ENCODE assay signal across 21 cellular contexts in the genomic region with DNA sequence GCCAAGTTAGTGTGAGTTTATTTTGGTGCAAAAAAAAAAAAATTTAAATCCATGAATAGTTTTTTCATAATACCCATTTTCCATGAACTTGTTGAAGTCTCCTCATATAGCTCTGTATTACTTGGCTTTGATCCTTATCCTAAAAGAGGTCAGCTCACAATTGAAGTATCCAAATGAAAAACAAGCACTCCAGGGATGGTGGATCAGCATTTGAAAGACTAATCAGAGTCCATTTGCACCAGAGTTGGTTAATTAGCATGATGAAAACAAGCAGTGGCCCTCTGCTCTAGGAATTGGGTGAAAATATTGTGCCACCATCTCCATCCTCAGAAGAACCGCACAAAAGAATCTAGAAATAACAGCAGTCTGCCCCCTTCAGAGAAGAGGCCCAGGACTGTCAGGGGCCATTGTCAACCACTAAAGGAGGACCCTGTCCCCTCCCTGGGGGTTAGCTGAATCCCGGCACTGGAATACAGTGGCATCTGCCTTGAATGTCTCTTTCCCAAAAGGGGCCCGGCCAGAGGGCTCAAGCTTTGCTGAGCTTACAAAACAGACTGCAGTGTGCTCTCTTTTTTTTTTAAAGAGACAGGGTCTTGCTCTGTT. TPM values are rescaled to one million over a fixed set of nuclear protein-coding genes. Genes with fewer than 3 reads are reported as not detected.
DNase-seq lines count a peak whose midpoint lies in the region; ATAC-seq, FAIRE-seq and TF ChIP-seq lines count a peak whose summit lies in the region.
"Had no signal": no experiment of that assay in that cellular context is flagged by ENCODE, and none has a peak within 500 bp of the region (broad histone marks: within the 10 kb centered on the region; RNA-seq: fewer than 3 reads in every experiment).

No MANE protein-coding gene starts in this region.

- no peaks in the 10 kb centered on the region; the same call in 1 of the 2 replicates for H3K79me1 ChIP-seq in H1 (ENCODE audit: low read depth, low read length)

- H3K9me3 Mint-ChIP-seq in stimulated activated memory B cell treated with anti-CD40 and anti-IgM and Interleukin-4, amounts not matched to agents 10 μg/mL and 1 μg/mL and 100 μg/mL, for 72 hours, result no peaks in the 10 kb centered on the region
- H3K9me3 Mint-ChIP-seq: activated CD8-positive, alpha-beta T cell treated with anti-CD3 and anti-CD28 coated beads for 36 hours; activated naive CD4-positive, alpha-beta T cell treated with anti-CD3 and anti-CD28 coated beads, Interleukin-2, amount 50 U/mL, for 24 hours; T-helper 1 cell treated with Interleukin-12 subunit alpha and Interleukin-12 subunit beta and Interleukin-4 antibody, amounts not matched to agents 30 μg/mL and 1 μg/mL, for 36 hours had no signal

- FAIRE-seq in H1 (lab: Jason Lieb, UNC), result no peak

- no peaks in the 10 kb centered on the region for H3K9me3 ChIP-seq in HUES6 (ENCODE audit: control insufficient read depth, insufficient read depth, low read depth, low read length)
- H3K9me3 ChIP-seq in H1 (ENCODE audit: insufficient read depth in 2 of 2, low read depth in 1 of 2, low read length in 1 of 2), result no peaks in the 10 kb centered on the region
- H3K9me3 ChIP-seq: Caco-2, colonic mucosa, stomach had no signal

- peak; percentile 1 for ATAC-seq in GM18502 (IDR thresholded peaks at IDR 0.05; ENCODE audit: poor library complexity, unreplicated experiment)
- ATAC-seq in stimulated activated memory B cell treated with anti-CD40 and anti-IgM and Interleukin-4, amounts not matched to agents 10 μg/mL and 1 μg/mL and 100 μg/mL, for 72 hours, result no peak
- ATAC-seq in HG02852 (IDR thresholded peaks at IDR 0.05; ENCODE audit: unreplicated experiment), result no peak
- no peak for ATAC-seq in GM21528 (IDR thresholded peaks at IDR 0.05; ENCODE audit: low FRiP score, unreplicated experiment)
- ATAC-seq: activated CD8-positive, alpha-beta T cell treated with anti-CD3 and anti-CD28 coated beads for 36 hours had no signal

- CTCF ChIA-PET in H1 (lab: Charles Lee; ENCODE audit: partially characterized antibody), result interaction anchor here (0.6 to 1.5 kb wide), 4 partner anchors 10 to 34 kb away, joined by 3 to 5 read pairs (median 4); no protein-coding TSS in a partner anchor

- no peak overlapping the region for H2BK12ac ChIP-seq in H1 (ENCODE audit: low read depth, low read length)

- H3K14ac ChIP-seq in H1 (ENCODE audit: insufficient read length), result no peak overlapping the region

- no peak for TF ChIP-seq RAD21 in H1 (IDR thresholded peaks at IDR 0.05 in 1 of 2, conservative IDR thresholded peaks at IDR 0.05 in 1 of 2; ENCODE audit: low read depth in 2 of 2, low read length in 2 of 2)

- no peak overlapping the region for H3K18ac ChIP-seq in H1 (ENCODE audit: extremely low read depth, low read length)

- H3K36me3 Mint-ChIP-seq in stimulated activated memory B cell treated with anti-CD40 and anti-IgM and Interleukin-4, amounts not matched to agents 10 μg/mL and 1 μg/mL and 100 μg/mL, for 72 hours, result no peaks in the 10 kb centered on the region

- no peak overlapping the region for H3K56ac ChIP-seq in H1 (replicated peaks; ENCODE audit: insufficient read length, low read depth, low read length)

- H3K9ac ChIP-seq in HUES6 (ENCODE audit: low read length), result no peak overlapping the region
- H3K9ac ChIP-seq in H1 (replicated peaks in 1 of 4; ENCODE audit: extremely low read depth in 1 of 4, low read depth in 3 of 4, low read length in 3 of 4), result no peak overlapping the region

- peak overlapping the region; percentile 92 for H3K27ac Mint-ChIP-seq in stimulated activated memory B cell treated with anti-CD40 and anti-IgM and Interleukin-4, amounts not matched to agents 10 μg/mL and 1 μg/mL and 100 μg/mL, for 72 hours
- H3K27ac Mint-ChIP-seq: activated CD8-positive, alpha-beta T cell treated with anti-CD3 and anti-CD28 coated beads for 36 hours; activated naive CD4-positive, alpha-beta T cell treated with anti-CD3 and anti-CD28 coated beads, Interleukin-2, amount 50 U/mL, for 24 hours; T-helper 1 cell treated with Interleukin-12 subunit alpha and Interleukin-12 subunit beta and Interleukin-4 antibody, amounts not matched to agents 30 μg/mL and 1 μg/mL, for 36 hours had no signal

- no peak for TF ChIP-seq EP300 in H1 (IDR thresholded peaks at IDR 0.05; ENCODE audit: borderline replicate concordance in 1 of 2, low read depth in 2 of 2, low read length in 2 of 2)

- peak overlapping the region; percentile 89 for H3K4me3 Mint-ChIP-seq in stimulated activated memory B cell treated with anti-CD40 and anti-IgM and Interleukin-4, amounts not matched to agents 10 μg/mL and 1 μg/mL and 100 μg/mL, for 72 hours
- H3K4me3 Mint-ChIP-seq: activated CD8-positive, alpha-beta T cell treated with anti-CD3 and anti-CD28 coated beads for 36 hours; activated naive CD4-positive, alpha-beta T cell treated with anti-CD3 and anti-CD28 coated beads, Interleukin-2, amount 50 U/mL, for 24 hours; T-helper 1 cell treated with Interleukin-12 subunit alpha and Interleukin-12 subunit beta and Interleukin-4 antibody, amounts not matched to agents 30 μg/mL and 1 μg/mL, for 36 hours had no signal

- peak in 1 of 2 experiments; percentile 2 for DNase-seq in H1 (ENCODE audit: low read depth in 1 of 2, low spot score in 2 of 2)
- no peak for DNase-seq in NCI-H748 treated with DMSO at 0.1 percent for 48 hours (lab: John Stamatoyannopoulos, UW)
- DNase-seq: activated CD8-positive, alpha-beta T cell treated with anti-CD3 and anti-CD28 coated beads for 36 hours; activated T-cell treated with anti-CD3 and anti-CD28 coated beads, Interleukin-2, amount 50 U/mL, for 48 hours; Caco-2; colonic mucosa; HCEC 1CT; hypothalamus; KBM-7; midbrain; NCI-H1105; NCI-H2107; SHP77; stomach had no signal

- H3K4me1 ChIP-seq in HUES6 (ENCODE audit: control insufficient read depth, insufficient read depth, low read length), result peaks cover 55% of the 10 kb centered on the region
- H3K4me1 ChIP-seq in H1 (replicated peaks in 1 of 4; ENCODE audit: control insufficient read depth in 3 of 4, insufficient read depth in 4 of 4, low read length in 3 of 4), result peaks cover 2 to 12% (median 8%) of the 10 kb centered on the region in 4 experiments
- H3K4me1 ChIP-seq: Caco-2, colonic mucosa had no signal

- H4K5ac ChIP-seq in H1 (ENCODE audit: insufficient read length, low read depth, low read length), result no peak overlapping the region

- TF ChIP-seq CTCF in H1 (IDR thresholded peaks at IDR 0.05; ENCODE audit: control extremely low read depth in 1 of 3, insufficient read depth in 1 of 3, low read depth in 1 of 3, low read length in 3 of 3), result no peak

- H2AK5ac ChIP-seq in H1 (ENCODE audit: low read depth, low read length), result no peak overlapping the region

- H4K8ac ChIP-seq in H1 (ENCODE audit: extremely low read depth, insufficient read depth, low read length), result no peak overlapping the region

- no peak overlapping the region for H2AFZ ChIP-seq in H1 (ENCODE audit: low read length)

- no peak overlapping the region for H3K4ac ChIP-seq in H1 (replicated peaks; ENCODE audit: insufficient read length, low read depth, low read length)

- POLR2A ChIA-PET in H1 (lab: Charles Lee; ENCODE audit: partially characterized antibody), result interaction anchor here (0.6 to 1.3 kb wide), 4 partner anchors 10 to 272 kb away, joined by 3 to 4 read pairs (median 3); no protein-coding TSS in a partner anchor

- H4K20me1 ChIP-seq in H1 (replicated peaks in 1 of 2; ENCODE audit: control insufficient read depth in 1 of 2, insufficient read depth in 2 of 2, low read length in 2 of 2), result no peaks in the 10 kb centered on the region

- H3K4me3 ChIP-seq in HUES6 (ENCODE audit: low read depth, low read length) (no peak overlapping the region; the same call in 1 of the 2 replicates), H1 (ENCODE audit: extremely low read depth in 1 of 4, insufficient read depth in 2 of 4, low read depth in 3 of 4, low read length in 4 of 4) (peak overlapping the region in 1 of 4 experiments; percentile 19; a peak in 1 of 8 replicates)
- H3K4me3 ChIP-seq: colonic mucosa, stomach had no signal

- H3K27ac ChIP-seq in HUES6 (ENCODE audit: low read depth, low read length) (peak overlapping the region; percentile 10; the same call in 1 of the 2 replicates), H1 (ENCODE audit: low read depth, low read length) (no peak overlapping the region)

- H4K91ac ChIP-seq in H1 (replicated peaks; ENCODE audit: insufficient read length, low read length), result no peak overlapping the region

- no peak overlapping the region for H2BK120ac ChIP-seq in H1 (replicated peaks; ENCODE audit: low read depth, low read length)

- no peak overlapping the region for H2BK5ac ChIP-seq in H1 (ENCODE audit: low read depth, low read length)

- peak overlapping the region; percentile 2 to 54; a peak in 2 of 4 replicates for H3K4me2 ChIP-seq in H1 (ENCODE audit: insufficient read depth in 1 of 2, low read depth in 2 of 2, low read length in 2 of 2)

- no peak overlapping the region for H2BK20ac ChIP-seq in H1 (ENCODE audit: low read length)

- no peaks in the 10 kb centered on the region for H3K23me2 ChIP-seq in H1 (ENCODE audit: low read depth, low read length)

- no peaks in the 10 kb centered on the region; a peak in 1 of 4 replicates for H3K79me2 ChIP-seq in H1 (ENCODE audit: control insufficient read depth in 1 of 2, insufficient read depth in 2 of 2, low read length in 2 of 2)

- no peak overlapping the region for H3K23ac ChIP-seq in H1 (ENCODE audit: insufficient read length)

- H3K27me3 Mint-ChIP-seq in stimulated activated memory B cell treated with anti-CD40 and anti-IgM and Interleukin-4, amounts not matched to agents 10 μg/mL and 1 μg/mL and 100 μg/mL, for 72 hours, result no peaks in the 10 kb centered on the region
- H3K27me3 Mint-ChIP-seq: activated CD8-positive, alpha-beta T cell treated with anti-CD3 and anti-CD28 coated beads for 36 hours; activated naive CD4-positive, alpha-beta T cell treated with anti-CD3 and anti-CD28 coated beads, Interleukin-2, amount 50 U/mL, for 24 hours had no signal

- H3K36me3 ChIP-seq in HUES6 (ENCODE audit: control insufficient read depth, insufficient read depth, low read length) (no peaks in the 10 kb centered on the region), H1 (ENCODE audit: control insufficient read depth in 2 of 4, insufficient read depth in 4 of 4, low read length in 3 of 4) (no peaks in the 10 kb centered on the region)
- H3K36me3 ChIP-seq: colonic mucosa, stomach had no signal

- H3K4me1 Mint-ChIP-seq in stimulated activated memory B cell treated with anti-CD40 and anti-IgM and Interleukin-4, amounts not matched to agents 10 μg/mL and 1 μg/mL and 100 μg/mL, for 72 hours, result peaks cover 51% of the 10 kb centered on the region

- TF ChIP-seq POLR2A in H1 (IDR thresholded peaks at IDR 0.05; ENCODE audit: control extremely low read depth in 1 of 2, low read depth in 2 of 2, low read length in 2 of 2), result no peak

- no peak overlapping the region for H2BK15ac ChIP-seq in H1 (ENCODE audit: low read length)

- H3K27me3 ChIP-seq in HUES6 (ENCODE audit: control insufficient read depth, insufficient read depth, low read length), result no peaks in the 10 kb centered on the region; the same call in 1 of the 2 replicates
- H3K27me3 ChIP-seq in H1 (replicated peaks in 1 of 4; ENCODE audit: control insufficient read depth in 3 of 4, extremely low read depth in 1 of 4, insufficient read depth in 3 of 4, low read length in 3 of 4), result no peaks in the 10 kb centered on the region
- H3K27me3 ChIP-seq: colonic mucosa, stomach had no signal

- 0% methylated on average over 2 of the region's 3 CpGs; no CpG with 5 or more reads in 1 of the 2 experiments for WGBS in H1 (ENCODE audit: extremely low coverage in 1 of 2, insufficient coverage in 1 of 2, insufficient read length in 1 of 2, insufficient replicate concordance in 2 of 2, low coverage in 1 of 2, low lambda C conversion rate in 2 of 2, missing lambda C conversion rate in 1 of 2), 2 experiments

RNA-seq across cellular contexts. Expression of a gene that starts 24.7 kb away (rescaled TPM):
- total RNA-seq in H1 (2021; fragmentation: NEBNext Ultra II Directional; extraction: Animal tissue kit (Norgen Biotek cat#: 25700)), result 13.4 and 15.3 TPM in 2 replicates
- polyA plus RNA-seq in H1 (2011; rRNA removed), result 5.3 and 7.2 TPM in 2 replicates
- polyA plus RNA-seq in H1 (2011; cell fraction: cytosol; rRNA removed), result 9.1 TPM
- 16.7 TPM for polyA plus RNA-seq in H1 (2011; cell fraction: nucleus; rRNA removed)
- 16.9 to 20.1 TPM (median 18.7 TPM) in 4 replicates for polyA plus RNA-seq in H1 (2012, experiment 1 of 2)
- polyA plus RNA-seq in H1 (2012, experiment 2 of 2), result 2.9 TPM
- polyA plus RNA-seq in H1 (2013, experiment 1 of 2), result 18.3 TPM
- 19.6 TPM for polyA plus RNA-seq in H1 (2013, experiment 2 of 2)
- 10.0 and 13.4 TPM in 2 replicates for polyA minus RNA-seq in H1 (2011; rRNA and poly(A)+ RNA removed)
- 5.5 TPM for polyA minus RNA-seq in H1 (2011; cell fraction: cytosol; rRNA and poly(A)+ RNA removed)
- 13.2 TPM for polyA minus RNA-seq in H1 (2011; cell fraction: nucleus; rRNA and poly(A)+ RNA removed)
